ENCODE assay signal across 38 cellular contexts in genomic region chr17:62900096-62900495, GRCh38.
"Had no signal": no experiment of that assay in that cellular context is flagged by ENCODE, and none has a peak within 500 bp of the region (broad histone marks: within the 10 kb centered on the region; RNA-seq: fewer than 3 reads in every experiment).

No MANE protein-coding gene starts in this region.

- H3K36me3 ChIP-seq: adrenal gland, ascending aorta, brain microvascular endothelial cell, breast epithelium, cardiac muscle cell had no signal

- H3K27me3 Mint-ChIP-seq: activated naive CD4-positive, alpha-beta T cell treated with anti-CD3 and anti-CD28 coated beads, Interleukin-2, amount 50 U/mL, for 24 hours; activated naive CD8-positive, alpha-beta T cell treated with anti-CD3 and anti-CD28 coated beads, Interleukin-2, amount 10 ng/mL, durations not matched to agents 7 days and 5 days had no signal

- H3K4me3 ChIP-seq: adrenal gland, ascending aorta, body of pancreas, breast epithelium, cardiac muscle cell had no signal

- H3K4me3 Mint-ChIP-seq: activated naive CD4-positive, alpha-beta T cell treated with anti-CD3 and anti-CD28 coated beads for 36 hours; activated naive CD4-positive, alpha-beta T cell treated with anti-CD3 and anti-CD28 coated beads, Interleukin-2, amount 10 ng/mL, durations not matched to agents 7 days and 5 days; activated naive CD4-positive, alpha-beta T cell treated with anti-CD3 and anti-CD28 coated beads, Interleukin-2, amount 50 U/mL, for 24 hours; activated naive CD8-positive, alpha-beta T cell; activated naive CD8-positive, alpha-beta T cell treated with anti-CD3 and anti-CD28 coated beads for 36 hours; activated naive CD8-positive, alpha-beta T cell treated with anti-CD3 and anti-CD28 coated beads, Interleukin-2, amount 10 ng/mL, durations not matched to agents 7 days and 5 days; activated naive CD8-positive, alpha-beta T cell treated with anti-CD3 and anti-CD28 coated beads, Interleukin-2, amount 50 U/mL, for 24 hours; activated T-cell treated with anti-CD3 and anti-CD28 coated beads, Interleukin-2, amount 50 U/mL, for 24 hours; activated T-cell treated with anti-CD3 and anti-CD28 coated beads, Interleukin-2, amount 50 U/mL, for 4 hours; activated T-cell treated with anti-CD3 and anti-CD28 coated beads, Interleukin-2, amount 50 U/mL, for 72 hours; activated T-helper 1 cell treated with anti-CD3 and anti-CD28 coated beads, Interleukin-12 subunit alpha, Interleukin-12 subunit beta, Interleukin-2, Interleukin-4 antibody, amounts not matched to agents 30 ng/mL and 10 ng/mL and 1 ng/mL, durations not matched to agents 14 hours and 24 hours and 36 hours; activated T-helper 17 cell treated with anti-CD3 and anti-CD28 coated beads, Interleukin-2, amount 50 U/mL, for 72 hours; brain; central memory CD8-positive, alpha-beta T cell had no signal

- H3K4me1 Mint-ChIP-seq: activated naive CD4-positive, alpha-beta T cell treated with anti-CD3 and anti-CD28 coated beads, Interleukin-2, amount 10 ng/mL, durations not matched to agents 7 days and 5 days; activated naive CD4-positive, alpha-beta T cell treated with anti-CD3 and anti-CD28 coated beads, Interleukin-2, amount 50 U/mL, for 24 hours; activated naive CD8-positive, alpha-beta T cell treated with anti-CD3 and anti-CD28 coated beads for 36 hours; activated naive CD8-positive, alpha-beta T cell treated with anti-CD3 and anti-CD28 coated beads, Interleukin-2, amount 10 ng/mL, durations not matched to agents 7 days and 5 days; activated naive CD8-positive, alpha-beta T cell treated with anti-CD3 and anti-CD28 coated beads, Interleukin-2, amount 50 U/mL, for 24 hours; central memory CD8-positive, alpha-beta T cell had no signal

- H3K36me3 Mint-ChIP-seq: activated naive CD4-positive, alpha-beta T cell treated with anti-CD3 and anti-CD28 coated beads, Interleukin-2, amount 10 ng/mL, durations not matched to agents 7 days and 5 days; activated naive CD4-positive, alpha-beta T cell treated with anti-CD3 and anti-CD28 coated beads, Interleukin-2, amount 50 U/mL, for 24 hours; activated naive CD4-positive, alpha-beta T cell treated with anti-CD3 and anti-CD28 coated beads, Interleukin-2, amount 50 U/mL, for 72 hours; activated naive CD8-positive, alpha-beta T cell; activated naive CD8-positive, alpha-beta T cell treated with anti-CD3 and anti-CD28 coated beads for 36 hours; activated naive CD8-positive, alpha-beta T cell treated with anti-CD3 and anti-CD28 coated beads, Interleukin-2, amount 10 ng/mL, durations not matched to agents 7 days and 5 days; brain had no signal

- H3K27me3 ChIP-seq: adrenal gland, ascending aorta, body of pancreas, brain microvascular endothelial cell, breast epithelium, cardiac muscle cell had no signal

- H3K9me3 ChIP-seq: adrenal gland, ascending aorta, body of pancreas, breast epithelium had no signal

- FAIRE-seq: astrocyte, bronchial epithelial cell had no signal

- H3K27ac Mint-ChIP-seq: activated naive CD4-positive, alpha-beta T cell treated with anti-CD3 and anti-CD28 coated beads for 36 hours; activated naive CD4-positive, alpha-beta T cell treated with anti-CD3 and anti-CD28 coated beads, Interleukin-2, amount 10 ng/mL, durations not matched to agents 7 days and 5 days; activated naive CD4-positive, alpha-beta T cell treated with anti-CD3 and anti-CD28 coated beads, Interleukin-2, amount 50 U/mL, for 72 hours; activated naive CD8-positive, alpha-beta T cell; activated naive CD8-positive, alpha-beta T cell treated with anti-CD3 and anti-CD28 coated beads for 36 hours; activated naive CD8-positive, alpha-beta T cell treated with anti-CD3 and anti-CD28 coated beads, Interleukin-2, amount 10 ng/mL, durations not matched to agents 7 days and 5 days; activated naive CD8-positive, alpha-beta T cell treated with anti-CD3 and anti-CD28 coated beads, Interleukin-2, amount 50 U/mL, for 24 hours; activated T-cell treated with anti-CD3 and anti-CD28 coated beads, Interleukin-2, amount 50 U/mL, for 24 hours; activated T-cell treated with anti-CD3 and anti-CD28 coated beads, Interleukin-2, amount 50 U/mL, for 72 hours; activated T-helper 1 cell treated with anti-CD3 and anti-CD28 coated beads, Interleukin-12 subunit alpha, Interleukin-12 subunit beta, Interleukin-2, Interleukin-4 antibody, amounts not matched to agents 30 ng/mL and 10 ng/mL and 1 ng/mL, durations not matched to agents 14 hours and 24 hours and 36 hours; activated T-helper 17 cell treated with anti-CD3 and anti-CD28 coated beads, Interleukin-2, amount 50 U/mL, for 72 hours; activated T-helper 2 cell treated with anti-CD3 and anti-CD28 coated beads, Interferon-gamma antibody, Interleukin-2, Interleukin-4, amounts not matched to agents 10 μg/mL and 5 μg/mL and 100 μg/mL, durations not matched to agents 14 hours and 24 hours and 36 hours had no signal

- H3K27ac ChIP-seq: adrenal gland, ascending aorta, body of pancreas, brain microvascular endothelial cell, breast epithelium, cardiac muscle cell had no signal

- ATAC-seq: activated naive CD4-positive, alpha-beta T cell treated with anti-CD3 and anti-CD28 coated beads, Interleukin-2, amount 50 U/mL, for 72 hours; activated naive CD8-positive, alpha-beta T cell treated with anti-CD3 and anti-CD28 coated beads, Interleukin-2, amount 50 U/mL, for 24 hours; activated T-cell treated with anti-CD3 and anti-CD28 coated beads, Interleukin-2, amount 50 U/mL, for 4 hours; activated T-cell treated with anti-CD3 and anti-CD28 coated beads, Interleukin-2, amount 50 U/mL, for 72 hours; activated T-helper 17 cell treated with anti-CD3 and anti-CD28 coated beads, Interleukin-2, amount 50 U/mL, for 72 hours; body of pancreas had no signal

- H3K9me3 Mint-ChIP-seq: activated naive CD4-positive, alpha-beta T cell treated with anti-CD3 and anti-CD28 coated beads for 36 hours; activated naive CD4-positive, alpha-beta T cell treated with anti-CD3 and anti-CD28 coated beads, Interleukin-2, amount 10 ng/mL, durations not matched to agents 7 days and 5 days; activated naive CD4-positive, alpha-beta T cell treated with anti-CD3 and anti-CD28 coated beads, Interleukin-2, amount 50 U/mL, for 24 hours; activated naive CD4-positive, alpha-beta T cell treated with anti-CD3 and anti-CD28 coated beads, Interleukin-2, amount 50 U/mL, for 72 hours; activated naive CD8-positive, alpha-beta T cell treated with anti-CD3 and anti-CD28 coated beads for 36 hours; activated naive CD8-positive, alpha-beta T cell treated with anti-CD3 and anti-CD28 coated beads, Interleukin-2, amount 10 ng/mL, durations not matched to agents 7 days and 5 days; activated naive CD8-positive, alpha-beta T cell treated with anti-CD3 and anti-CD28 coated beads, Interleukin-2, amount 50 U/mL, for 24 hours; activated T-cell treated with anti-CD3 and anti-CD28 coated beads, Interleukin-2, amount 50 U/mL, for 24 hours; activated T-cell treated with anti-CD3 and anti-CD28 coated beads, Interleukin-2, amount 50 U/mL, for 4 hours; activated T-cell treated with anti-CD3 and anti-CD28 coated beads, Interleukin-2, amount 50 U/mL, for 72 hours; activated T-helper 1 cell treated with anti-CD3 and anti-CD28 coated beads, Interleukin-12 subunit alpha, Interleukin-12 subunit beta, Interleukin-2, Interleukin-4 antibody, amounts not matched to agents 30 ng/mL and 10 ng/mL and 1 ng/mL, durations not matched to agents 14 hours and 24 hours and 36 hours; activated T-helper 17 cell treated with anti-CD3 and anti-CD28 coated beads, Interleukin-2, amount 50 U/mL, for 72 hours; activated T-helper 2 cell treated with anti-CD3 and anti-CD28 coated beads, Interferon-gamma antibody, Interleukin-2, Interleukin-4, amounts not matched to agents 10 μg/mL and 5 μg/mL and 100 μg/mL, durations not matched to agents 14 hours and 24 hours and 36 hours; central memory CD8-positive, alpha-beta T cell had no signal

- H3K4me1 ChIP-seq: adrenal gland, body of pancreas had no signal

- DNase-seq: activated effector memory CD4-positive, alpha-beta T cell treated with anti-CD3 and anti-CD28 coated beads, Interleukin-2, amount 50 U/mL, for 16 hours; activated effector memory CD4-positive, alpha-beta T cell treated with Interleukin-2 at 50 U/mL for 16 hours; activated gamma-delta T cell; activated gamma-delta T cell treated with Interleukin-2 at 50 U/mL for 16 hours; activated naive CD4-positive, alpha-beta T cell; activated naive CD4-positive, alpha-beta T cell treated with anti-CD3 and anti-CD28 coated beads for 36 hours; activated naive CD4-positive, alpha-beta T cell treated with anti-CD3 and anti-CD28 coated beads, Interleukin-2, amount 10 ng/mL, durations not matched to agents 7 days and 5 days; activated naive CD4-positive, alpha-beta T cell treated with anti-CD3 and anti-CD28 coated beads, Interleukin-2, amount 50 U/mL, for 16 hours; activated naive CD4-positive, alpha-beta T cell treated with Interleukin-2 at 50 U/mL for 16 hours; activated naive CD8-positive, alpha-beta T cell treated with anti-CD3 and anti-CD28 coated beads for 36 hours; activated naive CD8-positive, alpha-beta T cell treated with anti-CD3 and anti-CD28 coated beads, Interleukin-2, amount 10 ng/mL, durations not matched to agents 7 days and 5 days; activated naive CD8-positive, alpha-beta T cell treated with anti-CD3 and anti-CD28 coated beads, Interleukin-2, amount 50 U/mL, for 24 hours; activated T-cell treated with anti-CD3 and anti-CD28 coated beads, Interleukin-2, amount 50 U/mL, for 1 hour; activated T-cell treated with anti-CD3 and anti-CD28 coated beads, Interleukin-2, amount 50 U/mL, for 24 hours; activated T-cell treated with anti-CD3 and anti-CD28 coated beads, Interleukin-2, amount 50 U/mL, for 4 hours; activated T-cell treated with anti-CD3 and anti-CD28 coated beads, Interleukin-2, amount 50 U/mL, for 48 hours; activated T-cell treated with anti-CD3 and anti-CD28 coated beads, Interleukin-2, amount 50 U/mL, for 72 hours; amniotic stem cell; amygdala; anterior cingulate cortex; brain microvascular endothelial cell; central memory CD4-positive, alpha-beta T cell; cerebellar nuclear complex had no signal
